Comparison of ENCODE assay signal across 1 cellular context in genomic region chr17:80970762-80971703, GRCh38.
TF ChIP-seq lines count a peak whose summit lies in the region.

No MANE protein-coding gene starts in this region.

TF ChIP-seq in GM12878, 131 proteins besides CTCF, POLR2A, EP300 and RAD21:
- TF ChIP-seq TCF12 (IDR thresholded peaks at IDR 0.05; ENCODE audit: low read depth, low read length) (no peak), RCOR1 (conservative IDR thresholded peaks at IDR 0.05; ENCODE audit: low read depth, low read length) (no peak), TCF7 (IDR thresholded peaks at IDR 0.05; ENCODE audit: borderline replicate concordance) (no peak), E4F1 (IDR thresholded peaks at IDR 0.05; ENCODE audit: borderline replicate concordance, partially characterized antibody) (no peak), NR2C2 (IDR thresholded peaks at IDR 0.05; ENCODE audit: borderline replicate concordance, control insufficient read depth, insufficient read length, low read depth) (no peak), EZH2 (IDR thresholded peaks at IDR 0.05; ENCODE audit: borderline replicate concordance, control insufficient read depth, low read depth, low read length) (no peak), MEF2A (IDR thresholded peaks at IDR 0.05; ENCODE audit: insufficient read depth, low read depth, low read length) (no peak), HDAC2 (IDR thresholded peaks at IDR 0.05) (no peak), ZNF274 (IDR thresholded peaks at IDR 0.05; ENCODE audit: insufficient read depth, insufficient read length) (no peak), SMAD5 (IDR thresholded peaks at IDR 0.05; ENCODE audit: low read depth) (no peak), SREBF2 (IDR thresholded peaks at IDR 0.05; ENCODE audit: low read length) (no peak), POLR2AphosphoS5 (IDR thresholded peaks at IDR 0.05; ENCODE audit: low read length) (no peak), STAT1 (conservative IDR thresholded peaks at IDR 0.05) (no peak), GATAD2B (conservative IDR thresholded peaks at IDR 0.05; ENCODE audit: low read depth) (no peak), BACH1 (IDR thresholded peaks at IDR 0.05; ENCODE audit: borderline replicate concordance) (no peak), BHLHE40 (IDR thresholded peaks at IDR 0.05; ENCODE audit: borderline replicate concordance in 1 of 2, low read depth in 2 of 2, low read length in 1 of 2) (no peak), IRF4 (IDR thresholded peaks at IDR 0.05; ENCODE audit: low read depth, low read length) (no peak)
- TF ChIP-seq, protein P1, sequence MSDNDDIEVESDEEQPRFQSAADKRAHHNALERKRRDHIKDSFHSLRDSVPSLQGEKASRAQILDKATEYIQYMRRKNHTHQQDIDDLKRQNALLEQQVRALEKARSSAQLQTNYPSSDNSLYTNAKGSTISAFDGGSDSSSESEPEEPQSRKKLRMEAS (IDR thresholded peaks at IDR 0.05; ENCODE audit: low read depth, low read length) = no peak
- TF ChIP-seq, protein P2, sequence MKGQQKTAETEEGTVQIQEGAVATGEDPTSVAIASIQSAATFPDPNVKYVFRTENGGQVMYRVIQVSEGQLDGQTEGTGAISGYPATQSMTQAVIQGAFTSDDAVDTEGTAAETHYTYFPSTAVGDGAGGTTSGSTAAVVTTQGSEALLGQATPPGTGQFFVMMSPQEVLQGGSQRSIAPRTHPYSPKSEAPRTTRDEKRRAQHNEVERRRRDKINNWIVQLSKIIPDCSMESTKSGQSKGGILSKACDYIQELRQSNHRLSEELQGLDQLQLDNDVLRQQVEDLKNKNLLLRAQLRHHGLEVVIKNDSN (IDR thresholded peaks at IDR 0.05; ENCODE audit: borderline replicate concordance, extremely low read length, insufficient read depth, low read depth, low read length) = no peak
